8 cellular contexts compared by ENCODE assay signal in the genomic region with DNA sequence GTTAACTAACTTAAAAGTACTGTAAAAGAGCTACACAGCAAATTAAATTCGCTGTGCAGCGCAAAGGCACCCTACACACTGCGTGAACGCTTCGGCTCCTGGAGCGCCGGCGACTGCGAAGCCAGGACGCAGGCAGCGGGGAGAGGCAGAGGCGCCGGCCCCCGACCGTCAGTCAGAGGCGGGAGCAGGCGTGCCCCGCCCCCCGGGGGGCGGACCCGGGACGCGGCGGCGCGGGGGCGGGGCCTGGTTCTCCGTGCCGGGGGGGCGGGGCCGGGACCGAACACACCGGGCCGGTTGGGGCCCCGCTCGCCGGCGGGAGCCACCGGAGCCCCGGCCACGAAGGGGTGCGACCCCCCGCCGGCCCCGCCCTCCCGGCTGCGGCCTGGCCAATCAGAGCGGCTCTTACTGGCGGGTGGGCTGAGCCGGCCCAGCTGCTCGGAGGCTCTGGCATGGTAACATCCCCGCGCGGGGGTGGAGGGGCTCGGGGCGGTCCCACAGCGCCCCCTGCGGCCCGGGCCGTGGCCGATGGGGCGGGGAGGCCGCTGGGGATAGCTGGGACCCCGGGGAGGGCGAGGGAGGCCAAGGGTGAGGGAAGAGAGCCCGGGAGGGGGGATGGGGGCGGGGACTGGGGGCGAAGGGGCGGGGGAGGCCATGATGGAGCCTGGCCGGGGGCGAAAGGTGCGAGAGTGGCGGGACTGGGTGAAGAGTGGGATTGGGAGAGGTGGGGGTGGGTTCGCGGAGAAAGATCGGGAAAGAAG.
A peak's percentile ranks its signal among the peaks of the same experiment; 100 is the strongest.
DNase-seq lines count a peak whose midpoint lies in the region; ATAC-seq and TF ChIP-seq lines count a peak whose summit lies in the region.

A gene (plus strand): TSS at position 420 of the 758 bp plus-strand sequence. CDS start 30 bp downstream, at position 450.

- peak within 1 kb of the TSS; percentile 55 for H3K4me3 ChIP-seq in AG09309 (ENCODE audit: control insufficient read depth, low read depth, low read length)

- peak; percentile 29 for TF ChIP-seq CTCF in AG09309 (IDR thresholded peaks at IDR 0.05; ENCODE audit: control insufficient read depth, insufficient read depth, low read depth, low read length, missing control alignments)

- no peak for DNase-seq in AG09309 (ENCODE audit: low read depth)
- DNase-seq in NCI-H226, result peak; percentile 71
- DNase-seq in activated CD4-positive, CD25-positive, alpha-beta regulatory T cell treated with anti-CD3 and anti-CD28 coated beads, Interleukin-2, amount 50 U/mL, for 72 hours, result peak; percentile 84
- DNase-seq in cerebellar nuclear complex (lab: John Stamatoyannopoulos, UW), result peak; percentile 32 to 34
- peak; percentile 84 for DNase-seq in kidney tubule cell (ENCODE audit: low spot score)
- DNase-seq in stimulated activated CD4-positive, alpha-beta T cell treated with anti-CD3 and anti-CD28 coated beads, Interleukin-1b, Interleukin-23, amount 100 ng/mL, for 24 hours (ENCODE audit: low read depth in 4 of 4, low spot score in 1 of 4), result peak; percentile 54 to 80 (median 68)

- ATAC-seq in GM18873 (IDR thresholded peaks at IDR 0.05; ENCODE audit: low FRiP score, unreplicated experiment), result peak; percentile 53
- peak; percentile 76 for ATAC-seq in HG03135 (IDR thresholded peaks at IDR 0.05; ENCODE audit: unreplicated experiment)
